10 cellular contexts compared by ENCODE assay signal in genomic region chr5:127870914-127871313, GRCh38.
A peak's percentile ranks its signal among the peaks of the same experiment; 100 is the strongest.
DNase-seq lines count a peak whose midpoint lies in the region; ATAC-seq and TF ChIP-seq lines count a peak whose summit lies in the region.
"Had no signal": no experiment of that assay in that cellular context is flagged by ENCODE, and none has a peak within 500 bp of the region (broad histone marks: within the 10 kb centered on the region; RNA-seq: fewer than 3 reads in every experiment).

No MANE protein-coding gene starts in this region.

- H3K9me2 ChIP-seq in GM23338 (ENCODE audit: insufficient read depth), result no peaks in the 10 kb centered on the region

- peak; percentile 40 for DNase-seq in COLO829 (ENCODE audit: low spot score)
- no peak for DNase-seq in GM23338 (ENCODE audit: low spot score)
- DNase-seq in adipocyte (ENCODE audit: low read depth), result peak; percentile 59
- DNase-seq in left lobe of liver (ENCODE audit: low spot score), result peak; percentile 49
- DNase-seq in CD1c-positive myeloid dendritic cell (ENCODE audit: extremely low spot score), result no peak
- DNase-seq in activated T-cell treated with anti-CD3 and anti-CD28 coated beads, Interleukin-2, amount 50 U/mL, for 4 hours, result no peak
- DNase-seq in epidermal melanocyte (ENCODE audit: insufficient read length, low spot score), result no peak
- DNase-seq in activated T-cell treated with anti-CD3 and anti-CD28 coated beads, Interleukin-2, amount 50 U/mL, for 72 hours, result no peak
- DNase-seq: CD4-positive, CD25-positive, alpha-beta regulatory T cell had no signal

- H4K20me1 ChIP-seq in GM23338 (replicated peaks; ENCODE audit: insufficient read depth), result no peaks in the 10 kb centered on the region

- ATAC-seq in GM23338 (peak; percentile 47), left lobe of liver (peak; percentile 28)
- no peak for ATAC-seq in activated T-cell treated with anti-CD3 and anti-CD28 coated beads, Interleukin-2, amount 50 U/mL, for 4 hours
- no peak for ATAC-seq in activated T-cell treated with anti-CD3 and anti-CD28 coated beads, Interleukin-2, amount 50 U/mL, for 72 hours (replicated peaks in 1 of 2)
- ATAC-seq: K562 had no signal

- H3K27me3 Mint-ChIP-seq in GM23338 (ENCODE audit: insufficient read depth, low read depth, poor library complexity), result no peaks in the 10 kb centered on the region
- H3K27me3 Mint-ChIP-seq in activated T-cell treated with anti-CD3 and anti-CD28 coated beads, Interleukin-2, amount 50 U/mL, for 4 hours (ENCODE audit: low read depth), result peaks cover 5% of the 10 kb centered on the region
- no peaks in the 10 kb centered on the region for H3K27me3 Mint-ChIP-seq in activated T-cell treated with anti-CD3 and anti-CD28 coated beads, Interleukin-2, amount 50 U/mL, for 72 hours (ENCODE audit: low read depth)

- no peak overlapping the region for H3K4me2 ChIP-seq in GM23338

- H3K9me3 ChIP-seq in adipocyte (ENCODE audit: control insufficient read depth, low read length), result no peaks in the 10 kb centered on the region

- no peaks in the 10 kb centered on the region for H3K4me1 ChIP-seq in GM23338 (ENCODE audit: insufficient read depth)
- H3K4me1 ChIP-seq in adipocyte (ENCODE audit: control insufficient read depth, insufficient read depth, low read length), result peaks cover 30% of the 10 kb centered on the region

- no peak overlapping the region for H3K4me3 Mint-ChIP-seq in GM23338
- H3K4me3 Mint-ChIP-seq in activated T-cell treated with anti-CD3 and anti-CD28 coated beads, Interleukin-2, amount 50 U/mL, for 4 hours, result no peak overlapping the region
- no peak overlapping the region for H3K4me3 Mint-ChIP-seq in activated T-cell treated with anti-CD3 and anti-CD28 coated beads, Interleukin-2, amount 50 U/mL, for 72 hours
- H3K4me3 Mint-ChIP-seq: CD4-positive, CD25-positive, alpha-beta regulatory T cell had no signal

- no peak overlapping the region for H3K4me3 ChIP-seq in GM23338
- no peak overlapping the region for H3K4me3 ChIP-seq in adipocyte (ENCODE audit: low read length)
- H3K4me3 ChIP-seq: K562 had no signal

- no peaks in the 10 kb centered on the region for H3K36me3 Mint-ChIP-seq in GM23338 (ENCODE audit: low read depth)
- H3K36me3 Mint-ChIP-seq in activated T-cell treated with anti-CD3 and anti-CD28 coated beads, Interleukin-2, amount 50 U/mL, for 4 hours (ENCODE audit: insufficient read depth), result no peaks in the 10 kb centered on the region
- no peaks in the 10 kb centered on the region for H3K36me3 Mint-ChIP-seq in activated T-cell treated with anti-CD3 and anti-CD28 coated beads, Interleukin-2, amount 50 U/mL, for 72 hours (ENCODE audit: insufficient read depth in 2 of 2)
- H3K36me3 Mint-ChIP-seq: CD4-positive, CD25-positive, alpha-beta regulatory T cell had no signal

- H3K9ac ChIP-seq in adipocyte (ENCODE audit: low read length), result no peak overlapping the region

- H3K36me3 ChIP-seq in GM23338 (ENCODE audit: insufficient read depth) (no peaks in the 10 kb centered on the region), adipocyte (ENCODE audit: control insufficient read depth, insufficient read depth, low read length, severe bottlenecking) (no peaks in the 10 kb centered on the region)

- H3K4me1 Mint-ChIP-seq in GM23338, result no peaks in the 10 kb centered on the region
- no peaks in the 10 kb centered on the region for H3K4me1 Mint-ChIP-seq in activated T-cell treated with anti-CD3 and anti-CD28 coated beads, Interleukin-2, amount 50 U/mL, for 4 hours (ENCODE audit: low read depth)
- peaks cover 5% of the 10 kb centered on the region for H3K4me1 Mint-ChIP-seq in activated T-cell treated with anti-CD3 and anti-CD28 coated beads, Interleukin-2, amount 50 U/mL, for 72 hours (ENCODE audit: low read depth)
- H3K4me1 Mint-ChIP-seq: CD4-positive, CD25-positive, alpha-beta regulatory T cell had no signal

- H3F3A ChIP-seq in GM23338 (replicated peaks; ENCODE audit: low read depth), result no peaks in the 10 kb centered on the region

- no peak overlapping the region for H2AFZ ChIP-seq in GM23338

- no peak overlapping the region for H3K27ac Mint-ChIP-seq in GM23338
- no peak overlapping the region for H3K27ac Mint-ChIP-seq in activated T-cell treated with anti-CD3 and anti-CD28 coated beads, Interleukin-2, amount 50 U/mL, for 72 hours
- H3K27ac Mint-ChIP-seq: CD4-positive, CD25-positive, alpha-beta regulatory T cell had no signal

- TF ChIP-seq CTCF in GM23338 (conservative IDR thresholded peaks at IDR 0.05; ENCODE audit: low read depth in 2 of 2), result no peak

- H3K27ac ChIP-seq in GM23338 (ENCODE audit: low read depth), result no peak overlapping the region

- H3K79me2 ChIP-seq in GM23338 (replicated peaks; ENCODE audit: insufficient read depth), result no peaks in the 10 kb centered on the region

- H3K9me3 Mint-ChIP-seq in GM23338, result no peaks in the 10 kb centered on the region
- no peaks in the 10 kb centered on the region for H3K9me3 Mint-ChIP-seq in activated T-cell treated with anti-CD3 and anti-CD28 coated beads, Interleukin-2, amount 50 U/mL, for 4 hours
- H3K9me3 Mint-ChIP-seq in activated T-cell treated with anti-CD3 and anti-CD28 coated beads, Interleukin-2, amount 50 U/mL, for 72 hours, result no peaks in the 10 kb centered on the region
- H3K9me3 Mint-ChIP-seq: CD4-positive, CD25-positive, alpha-beta regulatory T cell had no signal

- H3K27me3 ChIP-seq in GM23338 (ENCODE audit: insufficient read depth) (no peaks in the 10 kb centered on the region), adipocyte (replicated peaks; ENCODE audit: control insufficient read depth, insufficient read depth, low read length) (no peaks in the 10 kb centered on the region)

TF ChIP-seq in GM23338, 12 proteins besides CTCF, POLR2A, EP300 and RAD21:
- TF ChIP-seq EZH2 (IDR thresholded peaks at IDR 0.05; ENCODE audit: low read depth, unreplicated experiment) (no peak), ZNF331 (CRISPR knock-in tag; IDR thresholded peaks at IDR 0.05; ENCODE audit: low read depth) (no peak), JUNB (IDR thresholded peaks at IDR 0.05; ENCODE audit: unreplicated experiment) (no peak), EZH2phosphoT487 (IDR thresholded peaks at IDR 0.05; ENCODE audit: unreplicated experiment) (no peak), POLR2AphosphoS5 (IDR thresholded peaks at IDR 0.05; ENCODE audit: low read depth) (no peak), STAT1 (IDR thresholded peaks at IDR 0.05; ENCODE audit: unreplicated experiment) (no peak)
- TF ChIP-seq, protein P1, sequence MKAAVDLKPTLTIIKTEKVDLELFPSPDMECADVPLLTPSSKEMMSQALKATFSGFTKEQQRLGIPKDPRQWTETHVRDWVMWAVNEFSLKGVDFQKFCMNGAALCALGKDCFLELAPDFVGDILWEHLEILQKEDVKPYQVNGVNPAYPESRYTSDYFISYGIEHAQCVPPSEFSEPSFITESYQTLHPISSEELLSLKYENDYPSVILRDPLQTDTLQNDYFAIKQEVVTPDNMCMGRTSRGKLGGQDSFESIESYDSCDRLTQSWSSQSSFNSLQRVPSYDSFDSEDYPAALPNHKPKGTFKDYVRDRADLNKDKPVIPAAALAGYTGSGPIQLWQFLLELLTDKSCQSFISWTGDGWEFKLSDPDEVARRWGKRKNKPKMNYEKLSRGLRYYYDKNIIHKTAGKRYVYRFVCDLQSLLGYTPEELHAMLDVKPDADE (IDR thresholded peaks at IDR 0.05), result no peak

Comparison
In these comparisons a context has a peak if more than half of its experiments do, and no peak if none do; other contexts are left out.
1. DNase-seq: peak in COLO829 (single experiment), adipocyte (single experiment) and left lobe of liver (single experiment); none in GM23338 (single experiment), CD1c-positive myeloid dendritic cell (single experiment), activated T-cell treated with anti-CD3 and anti-CD28 coated beads, Interleukin-2, amount 50 U/mL, for 4 hours (single experiment), epidermal melanocyte (single experiment) and activated T-cell treated with anti-CD3 and anti-CD28 coated beads, Interleukin-2, amount 50 U/mL, for 72 hours (0 of 2).
2. ATAC-seq: peak in GM23338 (single experiment) and left lobe of liver (single experiment); none in activated T-cell treated with anti-CD3 and anti-CD28 coated beads, Interleukin-2, amount 50 U/mL, for 4 hours (0 of 2) and activated T-cell treated with anti-CD3 and anti-CD28 coated beads, Interleukin-2, amount 50 U/mL, for 72 hours (0 of 2).